In the genomic region with DNA sequence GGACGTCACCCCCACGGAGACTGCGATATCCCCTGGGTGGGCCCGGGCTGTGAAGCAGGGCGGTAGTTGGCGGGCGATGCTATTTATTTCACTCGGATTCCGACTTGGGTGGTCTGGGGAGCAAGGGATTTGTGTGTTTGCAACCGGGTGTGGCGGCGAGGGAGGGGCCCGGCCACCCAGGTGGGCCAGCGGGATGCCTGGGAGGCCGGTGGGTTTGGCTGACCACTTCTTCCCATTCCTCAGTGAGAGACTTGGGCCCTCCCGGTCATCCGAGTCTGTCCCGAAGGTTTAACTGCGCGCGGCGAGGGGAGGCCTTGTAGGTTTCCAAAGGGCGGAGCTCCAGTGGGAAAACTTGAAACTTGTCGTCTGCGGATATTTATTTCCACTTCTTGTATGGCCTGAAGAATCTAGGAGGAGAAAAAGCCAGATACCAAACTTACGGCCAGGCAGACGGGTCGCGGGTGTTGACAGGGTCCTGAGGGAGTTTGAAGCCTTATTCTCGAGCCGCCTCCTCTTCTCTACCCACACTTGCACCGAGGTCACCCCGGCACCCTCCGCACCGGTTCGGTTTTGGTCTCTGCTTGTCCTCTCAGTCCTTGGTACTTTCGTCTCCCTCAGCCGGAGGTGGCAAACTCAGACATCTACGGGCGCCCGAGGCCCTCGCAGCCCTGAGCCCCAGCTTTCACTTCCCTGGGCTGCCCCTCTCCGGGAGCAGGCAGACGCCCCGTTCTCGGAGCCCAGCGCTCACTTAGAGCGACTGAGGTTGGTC, we compare ENCODE assay signal across 17 cellular contexts. TPM values are rescaled to one million over a fixed set of nuclear protein-coding genes. Genes with fewer than 3 reads are reported as not detected.
DNase-seq lines count a peak whose midpoint lies in the region; TF ChIP-seq lines count a peak whose summit lies in the region.
"Had no signal": no experiment of that assay in that cellular context is flagged by ENCODE, and none has a peak within 500 bp of the region (broad histone marks: within the 10 kb centered on the region; RNA-seq: fewer than 3 reads in every experiment).

No MANE protein-coding gene starts in this region.

- intact Hi-C loops in Calu3 (cut with micrococcal nuclease; ENCODE audit: unreplicated experiment) (no loop called here), posterior vena cava (cut with DNase I) (no loop called here)

- H3K4me3 Mint-ChIP-seq in Calu3 (ENCODE audit: low read depth, unreplicated experiment), result no peak overlapping the region
- peak overlapping the region; percentile 66 for H3K4me3 Mint-ChIP-seq in endothelial cell (ENCODE audit: unreplicated experiment)
- H3K4me3 Mint-ChIP-seq: CD4-positive, alpha-beta memory T cell had no signal

- H3K27ac Mint-ChIP-seq in Calu3 (ENCODE audit: unreplicated experiment), result peak overlapping the region; percentile 77
- no peak overlapping the region for H3K27ac Mint-ChIP-seq in endothelial cell (ENCODE audit: unreplicated experiment)
- H3K27ac Mint-ChIP-seq: CD4-positive, alpha-beta memory T cell had no signal

- no peak for DNase-seq in Calu3
- DNase-seq in GM13976 (ENCODE audit: low spot score), result peak; percentile 28
- no peak for DNase-seq in endothelial cell (ENCODE audit: low spot score)
- peak; percentile 66 for DNase-seq in posterior vena cava (ENCODE audit: low spot score)
- no peak for DNase-seq in NCI-H1930 (lab: John Stamatoyannopoulos, UW)
- no peak for DNase-seq in SHP77 (lab: John Stamatoyannopoulos, UW)
- no peak for DNase-seq in activated T-cell treated with anti-CD3 and anti-CD28 coated beads for 4 hours
- DNase-seq: BE2C; CD4-positive, alpha-beta memory T cell; DMS 273 treated with DMSO at 0.1 percent for 48 hours; GDM1; NCI-H1417; NCI-H2029; NCI-H2171 treated with DMSO at 0.1 percent for 48 hours; NCI-H446 treated with DMSO at 0.1 percent for 48 hours; SJCRH30; SW 1271 had no signal

- CTCF ChIA-PET in Calu3 (lab: Charles Lee), result no interaction called here

- H3K4me1 Mint-ChIP-seq in Calu3 (ENCODE audit: low read depth, unreplicated experiment) (no peaks in the 10 kb centered on the region), endothelial cell (ENCODE audit: unreplicated experiment) (peaks cover 8% of the 10 kb centered on the region)

- TSS peak; percentile 28 for BruUV-seq in Calu3 (replicated peaks; lab: Mats Ljungman, UMichigan)

- no peak for TF ChIP-seq CTCF in Calu3 (IDR thresholded peaks at IDR 0.05; ENCODE audit: unreplicated experiment)
- TF ChIP-seq CTCF in GM13976 (IDR thresholded peaks at IDR 0.05; ENCODE audit: borderline replicate concordance, control extremely low read depth, extremely low read depth, insufficient read depth, missing control alignments), result no peak
- no peak for TF ChIP-seq CTCF in endothelial cell (IDR thresholded peaks at IDR 0.05; ENCODE audit: unreplicated experiment)

- in situ Hi-C loops in GM13976 (cut with MboI; ENCODE audit: low sequenced_read_pairs, unreplicated experiment), result no loop called here

- peaks cover 8% of the 10 kb centered on the region for H3K9me3 Mint-ChIP-seq in Calu3 (ENCODE audit: low read depth, unreplicated experiment)
- no peaks in the 10 kb centered on the region for H3K9me3 Mint-ChIP-seq in endothelial cell (ENCODE audit: unreplicated experiment)

- peaks cover 65% of the 10 kb centered on the region for H3K36me3 Mint-ChIP-seq in Calu3 (ENCODE audit: insufficient read depth, unreplicated experiment)
- H3K36me3 Mint-ChIP-seq in endothelial cell (ENCODE audit: low read depth, unreplicated experiment), result peaks cover 24% of the 10 kb centered on the region

- H3K27me3 Mint-ChIP-seq in Calu3 (ENCODE audit: unreplicated experiment) (no peaks in the 10 kb centered on the region), endothelial cell (ENCODE audit: unreplicated experiment) (peaks cover 9% of the 10 kb centered on the region)
- H3K27me3 Mint-ChIP-seq: CD4-positive, alpha-beta memory T cell had no signal

RNA-seq across cellular contexts. Expression of a gene that starts 17.9 kb away (rescaled TPM):
- 48.9 and 49.4 TPM in 2 replicates for total RNA-seq in Calu3 (2022)
- total RNA-seq in endothelial cell (ENCODE audit: unreplicated experiment), result 42.2 TPM
- total RNA-seq in posterior vena cava, result 10 to 100 TPM; 16.1 to 22.5 TPM

RNA-seq across cellular contexts. Expression of a gene that starts 39.6 kb away (rescaled TPM):
- 10.1 and 11.4 TPM in 2 replicates for total RNA-seq in Calu3 (2022)
- total RNA-seq in endothelial cell (ENCODE audit: unreplicated experiment), result 7.9 TPM
- total RNA-seq in posterior vena cava, result 10 to 100 TPM in 1 of 2 donors, 1 to 10 TPM in 1; 8.1 to 11.9 TPM

RNA-seq across cellular contexts. Expression of a gene that starts 51.7 kb away (rescaled TPM):
- total RNA-seq in Calu3 (2022) (32.4 and 36.2 TPM in 2 replicates), endothelial cell (ENCODE audit: unreplicated experiment) (30.8 TPM), posterior vena cava (10 to 100 TPM; 22.6 to 25.0 TPM)

Comparison
In these comparisons a context has a peak if more than half of its experiments do, and no peak if none do; other contexts are left out.
1. DNase-seq: peak in GM13976 (single experiment) and posterior vena cava (single experiment); none in Calu3 (single experiment), endothelial cell (single experiment), NCI-H1930 (0 of 2), SHP77 (0 of 2) and activated T-cell treated with anti-CD3 and anti-CD28 coated beads for 4 hours (single experiment).